2 cellular contexts compared by ENCODE assay signal in genomic region chr1:180150982-180151381, GRCh38.
TF ChIP-seq lines count a peak whose summit lies in the region.

No MANE protein-coding gene starts in this region.

TF ChIP-seq in HCT116, 20 proteins besides CTCF, POLR2A, EP300 and RAD21:
- TF ChIP-seq EZH2 (IDR thresholded peaks at IDR 0.05): no peak
- TF ChIP-seq EGR1 (IDR thresholded peaks at IDR 0.05; ENCODE audit: low read depth): no peak
- TF ChIP-seq JUND (IDR thresholded peaks at IDR 0.05): no peak
- TF ChIP-seq ZFX (IDR thresholded peaks at IDR 0.05): no peak
- TF ChIP-seq EZH2phosphoT487 (IDR thresholded peaks at IDR 0.05; ENCODE audit: borderline replicate concordance): no peak
- TF ChIP-seq CBX3 (IDR thresholded peaks at IDR 0.05; ENCODE audit: low read depth): no peak
- no peak for TF ChIP-seq SP1 (IDR thresholded peaks at IDR 0.05; ENCODE audit: low read depth)
- TF ChIP-seq ZBTB33 (IDR thresholded peaks at IDR 0.05; ENCODE audit: extremely low read depth, insufficient replicate concordance, low read length): no peak
- no peak for TF ChIP-seq POLR2AphosphoS5 (IDR thresholded peaks at IDR 0.05; ENCODE audit: low read depth, low read length)
- no peak for TF ChIP-seq ELF1 (IDR thresholded peaks at IDR 0.05; ENCODE audit: borderline replicate concordance, low read depth)
- no peak for TF ChIP-seq FOSL1 (IDR thresholded peaks at IDR 0.05; ENCODE audit: low read depth)
- TF ChIP-seq CEBPB (IDR thresholded peaks at IDR 0.05; ENCODE audit: low read depth): no peak
- TF ChIP-seq MAX (IDR thresholded peaks at IDR 0.05): no peak
- no peak for TF ChIP-seq ATF3 (IDR thresholded peaks at IDR 0.05)
- TF ChIP-seq SIN3A (IDR thresholded peaks at IDR 0.05; ENCODE audit: low read depth): no peak

TF ChIP-seq in H1, 55 proteins besides CTCF, POLR2A, EP300 and RAD21:
- TF ChIP-seq KDM5A (IDR thresholded peaks at IDR 0.05; ENCODE audit: low read length): no peak
- peak; percentile 46; the same call in 1 of the 2 replicates for TF ChIP-seq CEBPB (IDR thresholded peaks at IDR 0.05; ENCODE audit: low read depth, low read length)
